Comparison of ENCODE assay signal across 15 cellular contexts in the genomic region with DNA sequence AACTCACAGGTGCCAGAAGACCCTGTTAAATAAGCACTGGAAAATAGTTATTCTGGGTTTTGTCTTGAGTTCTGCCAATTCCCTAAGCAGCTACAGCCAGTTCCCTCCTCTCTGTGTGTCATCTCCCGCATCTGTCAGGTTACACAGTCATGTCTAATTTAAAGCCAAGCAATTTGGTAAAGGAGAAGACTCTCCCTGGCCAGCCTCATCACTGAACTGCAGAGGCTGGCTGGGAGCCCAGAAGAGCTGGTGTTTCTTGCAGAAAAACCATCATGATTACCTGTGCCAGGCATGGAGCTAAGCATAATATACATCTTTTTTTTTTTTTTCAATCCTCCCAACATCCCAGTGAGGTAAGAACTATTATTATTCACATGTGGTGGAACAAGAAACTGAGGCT.
DNase-seq lines count a peak whose midpoint lies in the region; ATAC-seq and TF ChIP-seq lines count a peak whose summit lies in the region.
"Had no signal": no experiment of that assay in that cellular context is flagged by ENCODE, and none has a peak within 500 bp of the region (broad histone marks: within the 10 kb centered on the region; RNA-seq: fewer than 3 reads in every experiment).

No MANE protein-coding gene starts in this region.

- H3K27ac ChIP-seq in dorsolateral prefrontal cortex = peak overlapping the region in 20 of 59 donors; percentile 1 to 67 (median 35)
- H3K27ac ChIP-seq: pancreas, spleen had no signal

- intact Hi-C loops in dorsolateral prefrontal cortex (cut with DNase I) (no loop called here), posterior cingulate gyrus (cut with DNase I) (no loop called here)

- no peak for ATAC-seq in HG03442 (IDR thresholded peaks at IDR 0.05; ENCODE audit: unreplicated experiment)
- ATAC-seq in HG03378 (IDR thresholded peaks at IDR 0.05; ENCODE audit: unreplicated experiment) = no peak
- ATAC-seq: K562, left ventricle myocardium superior had no signal

- TF ChIP-seq CTCF in dorsolateral prefrontal cortex (IDR thresholded peaks at IDR 0.05 in 54 of 56, conservative IDR thresholded peaks at IDR 0.05 in 2 of 56; ENCODE audit: low read depth in 1 of 56, partially characterized antibody in 56 of 56) = no peak

- in situ Hi-C loops in G401 (cut with HindIII; ENCODE audit: low sequenced_read_pairs) = no loop called here

- H3K27me3 ChIP-seq in dorsolateral prefrontal cortex = no peaks in the 10 kb centered on the region
- H3K27me3 ChIP-seq: pancreas, spleen had no signal

- H3K4me3 ChIP-seq in dorsolateral prefrontal cortex = no peak overlapping the region
- H3K4me3 ChIP-seq: K562, pancreas, spleen had no signal

- DNase-seq in G401 (ENCODE audit: low spot score) (peak; percentile 74), NCI-H2171 (lab: John Stamatoyannopoulos, UW) (peak; percentile 4), dorsolateral prefrontal cortex (peak in 9 of 10 donors; percentile 36 to 73 (median 57)), posterior cingulate gyrus (peak in 7 of 10 donors; percentile 44 to 91 (median 59)), ecto neural progenitor cell (ENCODE audit: low spot score) (no peak)
- DNase-seq: activated gamma-delta T cell, left ventricle myocardium superior, NCI-H1105 treated with DMSO at 0.1 percent for 48 hours, pancreas, Right ventricle myocardium superior, spleen, T-helper 2 cell had no signal
